18 cellular contexts compared by ENCODE assay signal in genomic region chrX:114097866-114098265, GRCh38.
A peak's percentile ranks its signal among the peaks of the same experiment; 100 is the strongest.
DNase-seq lines count a peak whose midpoint lies in the region; FAIRE-seq and TF ChIP-seq lines count a peak whose summit lies in the region.
"Had no signal": no experiment of that assay in that cellular context is flagged by ENCODE, and none has a peak within 500 bp of the region (broad histone marks: within the 10 kb centered on the region; RNA-seq: fewer than 3 reads in every experiment).

No MANE protein-coding gene starts in this region.

- no peak overlapping the region for H2BK5ac ChIP-seq in mesendoderm (ENCODE audit: low read length)

- H3K4me2 ChIP-seq in astrocyte (ENCODE audit: low read length), result no peak overlapping the region
- H3K4me2 ChIP-seq in mesendoderm (ENCODE audit: low read length), result no peak overlapping the region

- WGBS in mesendoderm (ENCODE audit: extremely low coverage, insufficient coverage, low lambda C conversion rate), result no CpG with 5 or more reads among the region's 2 CpGs

- no peak overlapping the region for H2AFZ ChIP-seq in astrocyte (ENCODE audit: low read depth, low read length)

- no peak overlapping the region for H3K23ac ChIP-seq in mesendoderm (ENCODE audit: low read length)

- 0 out of 2 replicates have a peak, but pooled peaks cover 3% of the 10 kb centered on the region for H3K27me3 ChIP-seq in HAP-1 (ENCODE audit: low read depth)
- H3K27me3 ChIP-seq in astrocyte (ENCODE audit: insufficient read depth, low read length), result no peaks in the 10 kb centered on the region
- H3K27me3 ChIP-seq in mesendoderm (ENCODE audit: insufficient read depth, low read length, poor library complexity), result no peaks in the 10 kb centered on the region

- H3K18ac ChIP-seq in mesendoderm (ENCODE audit: low read length), result no peak overlapping the region

- H2AK5ac ChIP-seq in mesendoderm (ENCODE audit: low read length), result no peak overlapping the region

- H3K27ac ChIP-seq in astrocyte (ENCODE audit: low read depth, low read length) (no peak overlapping the region), mesendoderm (ENCODE audit: low read depth, low read length) (no peak overlapping the region)

- H4K8ac ChIP-seq in mesendoderm (ENCODE audit: low read depth, low read length), result no peak overlapping the region

- no peak overlapping the region for H3K4me3 Mint-ChIP-seq in astrocyte (ENCODE audit: unreplicated experiment)
- H3K4me3 Mint-ChIP-seq: CD4-positive, alpha-beta memory T cell had no signal

- no peak overlapping the region for H3K4ac ChIP-seq in mesendoderm (ENCODE audit: low read depth, low read length)

- no peak overlapping the region for H4K5ac ChIP-seq in mesendoderm (ENCODE audit: low read length)

- peaks cover 19% of the 10 kb centered on the region for H3K4me1 ChIP-seq in HAP-1
- no peaks in the 10 kb centered on the region for H3K4me1 ChIP-seq in astrocyte (ENCODE audit: insufficient read depth, low read length)
- H3K4me1 ChIP-seq in mesendoderm (ENCODE audit: control insufficient read depth, low read depth, low read length), result no peaks in the 10 kb centered on the region

- no peaks in the 10 kb centered on the region for H3K36me3 Mint-ChIP-seq in astrocyte (ENCODE audit: low read depth, unreplicated experiment)
- H3K36me3 Mint-ChIP-seq: CD4-positive, alpha-beta memory T cell had no signal

- H3K9ac ChIP-seq in astrocyte (ENCODE audit: low read length) (no peak overlapping the region), mesendoderm (ENCODE audit: low read length) (no peak overlapping the region)

- H3K79me2 ChIP-seq in astrocyte (ENCODE audit: insufficient read depth, low read length) (no peaks in the 10 kb centered on the region), mesendoderm (ENCODE audit: control insufficient read depth, insufficient read depth, low read length) (no peaks in the 10 kb centered on the region)

- H4K20me1 ChIP-seq in astrocyte (ENCODE audit: insufficient read depth, low read length), result no peaks in the 10 kb centered on the region

- no peaks in the 10 kb centered on the region for H3K27me3 Mint-ChIP-seq in astrocyte (ENCODE audit: low read depth, unreplicated experiment)
- H3K27me3 Mint-ChIP-seq: CD4-positive, alpha-beta memory T cell had no signal

- H3K9me3 ChIP-seq in HAP-1, result no peaks in the 10 kb centered on the region
- H3K9me3 ChIP-seq in astrocyte (ENCODE audit: insufficient read depth, low read depth, low read length), result no peaks in the 10 kb centered on the region

- H3K4me3 ChIP-seq in HAP-1, result no peak overlapping the region
- H3K4me3 ChIP-seq in astrocyte (ENCODE audit: insufficient read depth, low read depth, low read length), result no peak overlapping the region
- no peak overlapping the region for H3K4me3 ChIP-seq in mesendoderm (ENCODE audit: low read length)

- no peak overlapping the region for H2BK120ac ChIP-seq in mesendoderm (ENCODE audit: low read depth, low read length)

- FAIRE-seq in astrocyte (lab: Jason Lieb, UNC), result peak; percentile 34
- FAIRE-seq: G401.6, GM12892, H54 had no signal

- DNase-seq in HAP-1 (ENCODE audit: low spot score in 2 of 2) (peak; percentile 41 to 95), astrocyte (ENCODE audit: low read depth) (no peak), mesendoderm (peak; percentile 76), NCI-H2171 treated with DMSO at 0.1 percent for 48 hours (lab: John Stamatoyannopoulos, UW) (no peak), NCI-H128 (lab: John Stamatoyannopoulos, UW; ENCODE audit: unreplicated experiment) (no peak), KBM-7 (no peak), NCI-H2196 treated with DMSO at 0.1 percent for 48 hours (lab: John Stamatoyannopoulos, UW; ENCODE audit: unreplicated experiment) (no peak)
- DNase-seq: 8988T; C1 segment of cervical spinal cord; Calu3; CD4-positive, alpha-beta memory T cell; COR-L47; DND-41; GOT3; HCEC 1CT had no signal

- H3K27ac Mint-ChIP-seq in astrocyte (ENCODE audit: unreplicated experiment), result no peak overlapping the region
- H3K27ac Mint-ChIP-seq: CD4-positive, alpha-beta memory T cell had no signal

- no peaks in the 10 kb centered on the region for H3K79me1 ChIP-seq in mesendoderm (ENCODE audit: low read length)

- H2BK15ac ChIP-seq in mesendoderm (replicated peaks; ENCODE audit: low read depth), result no peak overlapping the region

- H3K56ac ChIP-seq in mesendoderm (ENCODE audit: low read length), result no peak overlapping the region

- H3K4me1 Mint-ChIP-seq in astrocyte (ENCODE audit: low read depth, unreplicated experiment), result no peaks in the 10 kb centered on the region
- H3K4me1 Mint-ChIP-seq: CD4-positive, alpha-beta memory T cell had no signal

- TF ChIP-seq CTCF in astrocyte (IDR thresholded peaks at IDR 0.05; ENCODE audit: insufficient read depth, low read depth, low read length), result no peak

- H3K9me3 Mint-ChIP-seq in astrocyte (ENCODE audit: unreplicated experiment), result no peaks in the 10 kb centered on the region

- no peaks in the 10 kb centered on the region for H3K36me3 ChIP-seq in HAP-1 (replicated peaks)
- no peaks in the 10 kb centered on the region for H3K36me3 ChIP-seq in astrocyte (ENCODE audit: insufficient read depth, low read length)
- H3K36me3 ChIP-seq in mesendoderm (ENCODE audit: control insufficient read depth, insufficient read depth, low read length), result no peaks in the 10 kb centered on the region

- in situ Hi-C loops in HAP-1 (cut with MboI; ENCODE audit: low sequenced_read_pairs) (no loop called here), KBM-7 (cut with MboI; ENCODE audit: low pct_unique_long_range_greater_than_20kb, low sequenced_read_pairs) (no loop called here)

Comparison
In these comparisons a context has a peak if more than half of its experiments do, and no peak if none do; other contexts are left out.
1. DNase-seq: peak in HAP-1 (2 of 2) and mesendoderm (single experiment); none in astrocyte (single experiment), NCI-H2171 treated with DMSO at 0.1 percent for 48 hours (single experiment), NCI-H128 (single experiment), KBM-7 (single experiment) and NCI-H2196 treated with DMSO at 0.1 percent for 48 hours (single experiment).